Comparison of ENCODE assay signal across 9 cellular contexts in the genomic region with DNA sequence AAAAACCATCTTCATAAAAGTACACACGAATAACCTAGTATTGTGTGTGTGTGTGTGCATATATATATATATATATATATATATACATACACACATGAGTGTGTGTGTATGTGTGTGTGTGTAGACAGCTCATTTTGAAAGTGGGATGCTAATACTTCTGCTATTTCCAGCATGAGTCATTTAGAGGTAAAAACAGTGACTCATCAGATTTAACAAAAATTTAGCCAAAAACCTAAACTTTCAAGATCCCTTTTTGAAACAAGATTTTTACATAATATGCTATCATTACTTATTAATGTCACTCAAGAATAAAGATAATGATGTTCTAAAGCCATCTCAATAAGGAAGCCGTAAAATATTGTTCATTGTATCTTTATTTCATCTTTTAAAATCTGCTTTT. TPM values are rescaled to one million over a fixed set of nuclear protein-coding genes. Genes with fewer than 3 reads are reported as not detected.
DNase-seq lines count a peak whose midpoint lies in the region; ATAC-seq lines count a peak whose summit lies in the region.
"Had no signal": no experiment of that assay in that cellular context is flagged by ENCODE, and none has a peak within 500 bp of the region (broad histone marks: within the 10 kb centered on the region; RNA-seq: fewer than 3 reads in every experiment).

No MANE protein-coding gene starts in this region.

- CTCF ChIA-PET in activated CD4-positive, alpha-beta memory T cell treated with anti-CD3 and anti-CD28 coated beads, Interleukin-2, amount 10 ng/mL, durations not matched to agents 7 days and 5 days (lab: Charles Lee): interaction anchor here (0.6 kb wide), 1 partner anchor 9 kb away, joined by 5 read pairs; no protein-coding TSS in a partner anchor

- no peaks in the 10 kb centered on the region for H3K4me1 Mint-ChIP-seq in stimulated activated effector memory CD8-positive, alpha-beta T cell treated with anti-CD3 and anti-CD28 coated beads, Interleukin-12 subunit alpha, Interleukin-12 subunit beta, amount 100 ng/mL, for 72 hours
- peaks cover 9% of the 10 kb centered on the region for H3K4me1 Mint-ChIP-seq in activated CD4-positive, alpha-beta memory T cell treated with anti-CD3 and anti-CD28 coated beads, Interleukin-2, amount 10 ng/mL, durations not matched to agents 7 days and 5 days

- DNase-seq in NCI-H226 (peak; percentile 57), kidney tubule cell (ENCODE audit: low spot score) (peak; percentile 30), cerebellum (ENCODE audit: low spot score) (no peak), NCI-H526 (lab: John Stamatoyannopoulos, UW) (no peak)
- DNase-seq in stimulated activated effector memory CD8-positive, alpha-beta T cell treated with anti-CD3 and anti-CD28 coated beads, Interleukin-12 subunit alpha, Interleukin-12 subunit beta, amount 100 ng/mL, for 72 hours (ENCODE audit: low spot score in 2 of 2): no peak
- DNase-seq in activated CD4-positive, alpha-beta memory T cell treated with anti-CD3 and anti-CD28 coated beads, Interleukin-2, amount 10 ng/mL, durations not matched to agents 7 days and 5 days: no peak

- H3K4me3 Mint-ChIP-seq in stimulated activated effector memory CD8-positive, alpha-beta T cell treated with anti-CD3 and anti-CD28 coated beads, Interleukin-12 subunit alpha, Interleukin-12 subunit beta, amount 100 ng/mL, for 72 hours: no peak overlapping the region
- H3K4me3 Mint-ChIP-seq in activated CD4-positive, alpha-beta memory T cell treated with anti-CD3 and anti-CD28 coated beads, Interleukin-2, amount 10 ng/mL, durations not matched to agents 7 days and 5 days: no peak overlapping the region

- POLR2A ChIA-PET in activated CD4-positive, alpha-beta memory T cell treated with anti-CD3 and anti-CD28 coated beads, Interleukin-2, amount 10 ng/mL, durations not matched to agents 7 days and 5 days (lab: Charles Lee): no interaction called here

- ATAC-seq in GM18868 (IDR thresholded peaks at IDR 0.05; ENCODE audit: unreplicated experiment) (peak; percentile 72), HG02763 (IDR thresholded peaks at IDR 0.05; ENCODE audit: unreplicated experiment) (peak; percentile 61)
- ATAC-seq in stimulated activated effector memory CD8-positive, alpha-beta T cell treated with anti-CD3 and anti-CD28 coated beads, Interleukin-12 subunit alpha, Interleukin-12 subunit beta, amount 100 ng/mL, for 72 hours: no peak

- no peak overlapping the region for H3K27ac Mint-ChIP-seq in stimulated activated effector memory CD8-positive, alpha-beta T cell treated with anti-CD3 and anti-CD28 coated beads, Interleukin-12 subunit alpha, Interleukin-12 subunit beta, amount 100 ng/mL, for 72 hours
- no peak overlapping the region for H3K27ac Mint-ChIP-seq in activated CD4-positive, alpha-beta memory T cell treated with anti-CD3 and anti-CD28 coated beads, Interleukin-2, amount 10 ng/mL, durations not matched to agents 7 days and 5 days

- peaks cover 15% of the 10 kb centered on the region for H3K9me3 Mint-ChIP-seq in stimulated activated effector memory CD8-positive, alpha-beta T cell treated with anti-CD3 and anti-CD28 coated beads, Interleukin-12 subunit alpha, Interleukin-12 subunit beta, amount 100 ng/mL, for 72 hours
- peaks cover 8% of the 10 kb centered on the region for H3K9me3 Mint-ChIP-seq in activated CD4-positive, alpha-beta memory T cell treated with anti-CD3 and anti-CD28 coated beads, Interleukin-2, amount 10 ng/mL, durations not matched to agents 7 days and 5 days

- H3K36me3 Mint-ChIP-seq in stimulated activated effector memory CD8-positive, alpha-beta T cell treated with anti-CD3 and anti-CD28 coated beads, Interleukin-12 subunit alpha, Interleukin-12 subunit beta, amount 100 ng/mL, for 72 hours: no peaks in the 10 kb centered on the region
- H3K36me3 Mint-ChIP-seq in activated CD4-positive, alpha-beta memory T cell treated with anti-CD3 and anti-CD28 coated beads, Interleukin-2, amount 10 ng/mL, durations not matched to agents 7 days and 5 days (ENCODE audit: low read depth): no peaks in the 10 kb centered on the region

- no peaks in the 10 kb centered on the region for H3K27me3 Mint-ChIP-seq in activated CD4-positive, alpha-beta memory T cell treated with anti-CD3 and anti-CD28 coated beads, Interleukin-2, amount 10 ng/mL, durations not matched to agents 7 days and 5 days

RNA-seq across cellular contexts. Expression of gene ADGRL4, which starts 35.6 kb away (rescaled TPM):
- total RNA-seq in cerebellum: 4.4 TPM
- not detected for total RNA-seq in activated CD4-positive, alpha-beta memory T cell treated with anti-CD3 and anti-CD28 coated beads, Interleukin-2, amount 10 ng/mL, durations not matched to agents 7 days and 5 days
- total RNA-seq: SK-MEL-5 had no signal

Comparison
In these comparisons a context has a peak if more than half of its experiments do, and no peak if none do; other contexts are left out.
1. DNase-seq: peak in NCI-H226 (single experiment) and kidney tubule cell (single experiment); none in cerebellum (single experiment), stimulated activated effector memory CD8-positive, alpha-beta T cell treated with anti-CD3 and anti-CD28 coated beads, Interleukin-12 subunit alpha, Interleukin-12 subunit beta, amount 100 ng/mL, for 72 hours (0 of 2), activated CD4-positive, alpha-beta memory T cell treated with anti-CD3 and anti-CD28 coated beads, Interleukin-2, amount 10 ng/mL, durations not matched to agents 7 days and 5 days (single experiment) and NCI-H526 (0 of 2).